In genomic region chr15:51162865-51163762, GRCh38 we compare ENCODE assay signal across 8 cellular contexts.
DNase-seq lines count a peak whose midpoint lies in the region; ATAC-seq and TF ChIP-seq lines count a peak whose summit lies in the region.

No MANE protein-coding gene starts in this region.

- POLR2A ChIA-PET in BJ (lab: Charles Lee): interaction anchor here (0.6 kb wide), 2 partner anchors 9 to 241 kb away, joined by 3 read pairs; no protein-coding TSS in a partner anchor
- POLR2A ChIA-PET in RWPE1 (lab: Yijun Ruan, JAX; ENCODE audit: low non-redundant PET): interaction anchor here (0.6 to 0.7 kb wide), 2 partner anchors 28 to 480 kb away, joined by 5 to 10 read pairs; no protein-coding TSS in a partner anchor

- TF ChIP-seq POLR2A in ovary (IDR thresholded peaks at IDR 0.05) (no peak), thyroid gland (IDR thresholded peaks at IDR 0.05) (no peak)

- TF ChIP-seq EP300 in ovary (IDR thresholded peaks at IDR 0.05): no peak

- H3K9me3 ChIP-seq in ovary: no peaks in the 10 kb centered on the region
- no peaks in the 10 kb centered on the region for H3K9me3 ChIP-seq in thyroid gland

- H3K4me3 ChIP-seq in BJ (ENCODE audit: low read depth, low read length) (no peak overlapping the region), ovary (peak overlapping the region; percentile 25), thyroid gland (replicated peaks in 1 of 3) (no peak overlapping the region)

- DNase-seq in BJ (ENCODE audit: low read depth) (no peak), KBM-7 (peak; percentile 77), RWPE1 (ENCODE audit: low spot score) (peak; percentile 90), glomerular endothelial cell (ENCODE audit: extremely low read depth, low read depth, low spot score) (peak; percentile 71), ovary (peak; percentile 42 to 70 (median 68)), thyroid gland (peak; percentile 59 to 61)
- peak; percentile 54 for DNase-seq in activated naive CD4-positive, alpha-beta T cell treated with anti-CD3 and anti-CD28 coated beads, Interleukin-2, amount 50 U/mL, for 16 hours

- H3K4me1 ChIP-seq in ovary (ENCODE audit: insufficient read depth) (no peaks in the 10 kb centered on the region), thyroid gland (peaks cover 0 to 4% of the 10 kb centered on the region in 2 donors)

- ATAC-seq in GM19351 (IDR thresholded peaks at IDR 0.05; ENCODE audit: unreplicated experiment): peak; percentile 62

- WGBS in ovary, 3 donors: 8 to 10% (median 9%) methylated on average over 8 of the region's 8 CpGs
- WGBS in thyroid gland, 2 donors: 8 to 9% methylated on average over 8 of the region's 8 CpGs

- no peaks in the 10 kb centered on the region for H3K36me3 ChIP-seq in BJ (ENCODE audit: control insufficient read depth, insufficient read depth, low read length)
- H3K36me3 ChIP-seq in ovary: no peaks in the 10 kb centered on the region
- no peaks in the 10 kb centered on the region for H3K36me3 ChIP-seq in thyroid gland

- H3K27ac ChIP-seq in RWPE1 (no peak overlapping the region), ovary (no peak overlapping the region), thyroid gland (peak overlapping the region in 1 of 3 donors; percentile 33)

- H3K27me3 ChIP-seq in BJ (ENCODE audit: control insufficient read depth, insufficient read depth, low read length) (peaks cover 4% of the 10 kb centered on the region), ovary (no peaks in the 10 kb centered on the region), thyroid gland (no peaks in the 10 kb centered on the region)

- CTCF ChIA-PET in BJ (lab: Yijun Ruan, JAX) (interaction anchor here (0.6 to 15.7 kb wide), 59 partner anchors 9 to 375 kb away, joined by 3 to 281 read pairs (median 4); no protein-coding TSS in a partner anchor), RWPE1 (lab: Yijun Ruan, JAX) (interaction anchor here (0.6 to 2.8 kb wide), 48 partner anchors 8 to 1940 kb away, joined by 3 to 60 read pairs (median 4); no protein-coding TSS in a partner anchor)

- intact Hi-C loops in ovary (cut with DNase I): loop anchor here in 2 of 4 donors (1.0 to 10.0 kb wide), 2 partner anchors 29 to 222 kb away; no protein-coding TSS in a partner anchor
- intact Hi-C loops in thyroid gland (cut with DNase I): loop anchor here (5.0 kb wide), 1 partner anchor 219 kb away; no protein-coding TSS in a partner anchor

- TF ChIP-seq CTCF in BJ (IDR thresholded peaks at IDR 0.05; ENCODE audit: insufficient read depth, low read depth, low read length): peak; percentile 94
- peak; percentile 100 for TF ChIP-seq CTCF in RWPE1 (conservative IDR thresholded peaks at IDR 0.05; ENCODE audit: low read depth)
- peak; percentile 45 to 65 (median 64) for TF ChIP-seq CTCF in ovary (IDR thresholded peaks at IDR 0.05)
- TF ChIP-seq CTCF in thyroid gland (IDR thresholded peaks at IDR 0.05): peak; percentile 63 to 96 (median 82)

- in situ Hi-C loops in KBM-7 (cut with MboI; ENCODE audit: low pct_unique_long_range_greater_than_20kb, low sequenced_read_pairs): no loop called here
